8 cellular contexts compared by ENCODE assay signal in genomic region chr5:110738812-110739651, GRCh38. TPM values are rescaled to one million over a fixed set of nuclear protein-coding genes. Genes with fewer than 3 reads are reported as not detected.
A peak's percentile ranks its signal among the peaks of the same experiment; 100 is the strongest.
DNase-seq lines count a peak whose midpoint lies in the region; ATAC-seq, FAIRE-seq and TF ChIP-seq lines count a peak whose summit lies in the region.

Gene SLC25A46, plus strand, starts transcription at chr5:110739007. Its CDS starts 113 bp downstream, at chr5:110739120.

- WGBS in A549 (ENCODE audit: missing lambda C conversion rate) = 2% methylated on average over 49 of the region's 62 CpGs
- under 1% methylated on average over 45 of the region's 62 CpGs for WGBS in mammary epithelial cell (ENCODE audit: low coverage, missing lambda C conversion rate)
- under 1% methylated on average over 51 of the region's 62 CpGs for WGBS in smooth muscle cell (ENCODE audit: low lambda C conversion rate)

- POLR2A ChIA-PET in A549 (lab: Yijun Ruan, JAX) = no interaction called here

- peaks cover 7% of the 10 kb centered on the region; the same call in 1 of the 3 replicates for H3K4me1 ChIP-seq in A549
- no peaks in the 10 kb centered on the region for H3K4me1 ChIP-seq in mammary epithelial cell (ENCODE audit: insufficient read depth, low read length)
- H3K4me1 ChIP-seq in smooth muscle cell (ENCODE audit: low read depth) = peaks cover 10% of the 10 kb centered on the region

- peak; percentile 79 to 89 for DNase-seq in A549 (ENCODE audit: low read depth in 1 of 2, low spot score in 1 of 2)
- peak; percentile 81 for DNase-seq in NCI-H2171 treated with DMSO at 0.1 percent for 48 hours (lab: John Stamatoyannopoulos, UW)
- peak; percentile 86 for DNase-seq in WERI-Rb-1
- DNase-seq in mammary epithelial cell = peak; percentile 86
- peak; percentile 86 for DNase-seq in iPS-NIHi11 (ENCODE audit: low spot score)
- DNase-seq in smooth muscle cell (lab: John Stamatoyannopoulos, UW; ENCODE audit: unreplicated experiment) = peak; percentile 45

- H3F3A ChIP-seq in smooth muscle cell (ENCODE audit: low read depth) = no peaks in the 10 kb centered on the region

- BruUV-seq in mammary epithelial cell (replicated peaks; lab: Mats Ljungman, UMichigan) = TSS peak; percentile 29

- H3K79me2 ChIP-seq in mammary epithelial cell (ENCODE audit: insufficient read depth, low read length) (peaks cover 32% of the 10 kb centered on the region), smooth muscle cell (ENCODE audit: low read depth) (peaks cover 45% of the 10 kb centered on the region)

- no peaks in the 10 kb centered on the region for H4K20me1 ChIP-seq in mammary epithelial cell (ENCODE audit: insufficient read depth, low read length)
- no peaks in the 10 kb centered on the region for H4K20me1 ChIP-seq in smooth muscle cell (ENCODE audit: low read depth)

- FAIRE-seq in A549 (lab: Jason Lieb, UNC) = no peak

- intact Hi-C loops in mammary epithelial cell (cut with micrococcal nuclease) = no loop called here

- no peak for TF ChIP-seq EP300 in A549 (IDR thresholded peaks at IDR 0.05)

- peak; percentile 70 for TF ChIP-seq POLR2A in A549 (IDR thresholded peaks at IDR 0.05; ENCODE audit: low read length)

- ATAC-seq in A549 (peak; percentile 97), GM18861 (IDR thresholded peaks at IDR 0.05; ENCODE audit: unreplicated experiment) (peak; percentile 96), HG03097 (IDR thresholded peaks at IDR 0.05; ENCODE audit: low FRiP score, unreplicated experiment) (peak; percentile 97)

- H2AFZ ChIP-seq in mammary epithelial cell (ENCODE audit: low read depth, low read length) = peak within 1 kb of the TSS; percentile 100
- peak within 1 kb of the TSS; percentile 99 for H2AFZ ChIP-seq in smooth muscle cell (ENCODE audit: low read depth)

- no peak for TF ChIP-seq RAD21 in A549 (conservative IDR thresholded peaks at IDR 0.05 in 1 of 2, IDR thresholded peaks at IDR 0.05 in 1 of 2)

- H3K4me3 ChIP-seq in A549 = peak within 1 kb of the TSS; percentile 82
- H3K4me3 ChIP-seq in WERI-Rb-1 (ENCODE audit: low read depth, low read length) = peak within 1 kb of the TSS; percentile 88
- H3K4me3 ChIP-seq in mammary epithelial cell (replicated peaks in 1 of 3; ENCODE audit: insufficient read depth in 1 of 3, low read depth in 2 of 3, low read length in 3 of 3) = peak within 1 kb of the TSS; percentile 90 to 100 (median 99)
- H3K4me3 ChIP-seq in smooth muscle cell = peak within 1 kb of the TSS; percentile 74

- CTCF ChIA-PET in A549 (lab: Yijun Ruan, JAX) (interaction anchor here (1.4 kb wide), 1 partner anchor 19 kb away, joined by 3 read pairs; no protein-coding TSS in a partner anchor), mammary epithelial cell (lab: Charles Lee; ENCODE audit: low non-redundant PET) (no interaction called here)

- peak within 1 kb of the TSS; percentile 88 for H3K4me2 ChIP-seq in A549
- peak within 1 kb of the TSS; percentile 81 for H3K4me2 ChIP-seq in mammary epithelial cell (ENCODE audit: insufficient read depth, low read depth, low read length)
- H3K4me2 ChIP-seq in smooth muscle cell = peak within 1 kb of the TSS; percentile 91

- no peaks in the 10 kb centered on the region for H3K27me3 ChIP-seq in WERI-Rb-1 (ENCODE audit: insufficient read depth, low read depth, severe bottlenecking)
- H3K27me3 ChIP-seq in mammary epithelial cell (ENCODE audit: insufficient read depth, low read length) = no peaks in the 10 kb centered on the region
- peaks cover 13% of the 10 kb centered on the region for H3K27me3 ChIP-seq in smooth muscle cell (ENCODE audit: low read depth)

- dilution Hi-C loops in mammary epithelial cell (cut with HindIII; ENCODE audit: low sequenced_read_pairs) = no loop called here

- in situ Hi-C loops in mammary epithelial cell (cut with MboI; ENCODE audit: low sequenced_read_pairs in 2 of 2) = no loop called here

- H3K27ac ChIP-seq in A549 = peak within 1 kb of the TSS; percentile 74 to 93
- H3K27ac ChIP-seq in WERI-Rb-1 = peak within 1 kb of the TSS; percentile 80
- H3K27ac ChIP-seq in mammary epithelial cell (ENCODE audit: insufficient read depth, low read depth, low read length) = peak within 1 kb of the TSS; percentile 71
- H3K27ac ChIP-seq in smooth muscle cell (ENCODE audit: low read depth) = peak within 1 kb of the TSS; percentile 52

- H3K9me3 ChIP-seq in A549 (no peaks in the 10 kb centered on the region), WERI-Rb-1 (ENCODE audit: severe bottlenecking) (no peaks in the 10 kb centered on the region), mammary epithelial cell (replicated peaks; ENCODE audit: insufficient read depth, low read length) (no peaks in the 10 kb centered on the region), smooth muscle cell (replicated peaks; ENCODE audit: low read depth) (no peaks in the 10 kb centered on the region)

- H3K9ac ChIP-seq in mammary epithelial cell (ENCODE audit: insufficient read depth, low read length) (peak within 1 kb of the TSS; percentile 64), smooth muscle cell (ENCODE audit: low read depth) (peak within 1 kb of the TSS; percentile 77)

- H3K36me3 ChIP-seq in WERI-Rb-1 = peaks cover 8% of the 10 kb centered on the region; the same call in 1 of the 2 replicates
- H3K36me3 ChIP-seq in mammary epithelial cell (ENCODE audit: insufficient read depth, low read length) = no peaks in the 10 kb centered on the region
- no peaks in the 10 kb centered on the region for H3K36me3 ChIP-seq in smooth muscle cell (ENCODE audit: low read depth)

- no peak for TF ChIP-seq CTCF in A549 (IDR thresholded peaks at IDR 0.05)
- no peak for TF ChIP-seq CTCF in WERI-Rb-1 (IDR thresholded peaks at IDR 0.05; ENCODE audit: low read depth, low read length)
- TF ChIP-seq CTCF in mammary epithelial cell (conservative IDR thresholded peaks at IDR 0.05 in 1 of 2, IDR thresholded peaks at IDR 0.05 in 1 of 2; ENCODE audit: extremely low read depth in 1 of 2, insufficient read depth in 1 of 2, low read depth in 1 of 2, low read length in 2 of 2) = no peak
- TF ChIP-seq CTCF in smooth muscle cell (IDR thresholded peaks at IDR 0.05; ENCODE audit: borderline replicate concordance, insufficient read depth, poor library complexity, severe bottlenecking) = no peak

TF ChIP-seq in A549, 52 proteins besides CTCF, POLR2A, EP300 and RAD21 (continues in another document):
- TF ChIP-seq ELK1 (IDR thresholded peaks at IDR 0.05; ENCODE audit: low read depth, low read length) (no peak), TP53 (CRISPR knock-in tag; IDR thresholded peaks at IDR 0.05) (no peak), BCL3 (IDR thresholded peaks at IDR 0.05) (peak; percentile 55; the same call in 1 of the 3 replicates), NPAS2 (CRISPR knock-in tag; IDR thresholded peaks at IDR 0.05; ENCODE audit: borderline replicate concordance) (no peak), KDM5A (IDR thresholded peaks at IDR 0.05) (peak; percentile 50; the same call in 1 of the 2 replicates), PHF8 (IDR thresholded peaks at IDR 0.05; ENCODE audit: borderline replicate concordance, low read depth) (peak; percentile 88), NR3C1 (IDR thresholded peaks at IDR 0.05) (no peak), CHD2 (IDR thresholded peaks at IDR 0.05; ENCODE audit: low read length, partially characterized antibody) (no peak), BHLHE40 (IDR thresholded peaks at IDR 0.05; ENCODE audit: low read depth, low read length) (0 out of 2 replicates have a peak, but pooled peaks have one; percentile 42), RCOR1 (IDR thresholded peaks at IDR 0.05; ENCODE audit: low read depth, low read length) (no peak)

RNA-seq across cellular contexts. Expression of gene SLC25A46, which starts in this region (rescaled TPM):
- polyA plus RNA-seq in A549 (2011; rRNA removed) (32.5 and 41.7 TPM in 2 replicates), A549 (2017; fragmentation: RNase III; extraction: RNeasy Plus Mini Kit Qiagen cat#74134 plus additional on column Dnase treatment) (28.1 to 29.2 TPM (median 28.2 TPM) in 3 replicates), mammary epithelial cell (24.1 TPM), smooth muscle cell (15.7 and 22.4 TPM in 2 replicates)
- 12.8 and 17.2 TPM in 2 replicates for polyA plus RNA-seq in A549 (2012; cell fraction: cytosol; rRNA removed)
- 7.9 and 8.4 TPM in 2 replicates for polyA plus RNA-seq in A549 (2012; cell fraction: nucleus; rRNA removed)
- 11.6 and 15.3 TPM in 2 replicates for polyA minus RNA-seq in A549 (2011; rRNA and poly(A)+ RNA removed)
- total RNA-seq in mammary epithelial cell (10 to 100 TPM; 44.4 to 95.0 TPM), smooth muscle cell (57.6 and 58.3 TPM in 2 replicates)
- 24.9 TPM for polyA minus RNA-seq in mammary epithelial cell

Comparison
In these comparisons a context has a peak if more than half of its experiments do, and no peak if none do; other contexts are left out.
1. Peak in every context shown above with its lines: DNase-seq, ATAC-seq, H3K4me3 ChIP-seq and H3K27ac ChIP-seq.